ENCODE assay signal across 10 cellular contexts in genomic region chr15:73751896-73752816, GRCh38. TPM values are rescaled to one million over a fixed set of nuclear protein-coding genes. Genes with fewer than 3 reads are reported as not detected.
A peak's percentile ranks its signal among the peaks of the same experiment; 100 is the strongest.
DNase-seq lines count a peak whose midpoint lies in the region; ATAC-seq and TF ChIP-seq lines count a peak whose summit lies in the region.
"Had no signal": no experiment of that assay in that cellular context is flagged by ENCODE, and none has a peak within 500 bp of the region (broad histone marks: within the 10 kb centered on the region; RNA-seq: fewer than 3 reads in every experiment).

No MANE protein-coding gene starts in this region.

- ATAC-seq in HG03025 (IDR thresholded peaks at IDR 0.05; ENCODE audit: low FRiP score, unreplicated experiment) (no peak), HG03280 (IDR thresholded peaks at IDR 0.05; ENCODE audit: unreplicated experiment) (no peak)
- ATAC-seq: activated T-helper 17 cell treated with anti-CD3 and anti-CD28 coated beads, Interleukin-2, amount 50 U/mL, for 72 hours had no signal

- H3K9me2 ChIP-seq in MM.1S (replicated peaks; ENCODE audit: insufficient read depth, low read length): no peaks in the 10 kb centered on the region

- H3K27me3 ChIP-seq in kidney epithelial cell (ENCODE audit: control insufficient read depth, insufficient read depth, low read length) (peaks cover 57% of the 10 kb centered on the region), MM.1S (replicated peaks; ENCODE audit: insufficient read depth, low read length) (peaks cover 83% of the 10 kb centered on the region)

- no peak overlapping the region for H2AFZ ChIP-seq in MM.1S (ENCODE audit: low read length)

- H3K27ac ChIP-seq in HEK293 (ENCODE audit: extremely low read depth, low read depth, low read length) (peak overlapping the region; percentile 71; the same call in 1 of the 2 replicates), skin epidermis (peak overlapping the region in 9 of 21 experiments; percentile 6 to 75 (median 40)), MM.1S (ENCODE audit: low read length) (no peak overlapping the region)

- CTCF ChIA-PET in HEK293 (lab: Yijun Ruan, JAX): no interaction called here

- DNase-seq in choroid plexus epithelial cell (ENCODE audit: low read depth): no peak
- DNase-seq in kidney epithelial cell (ENCODE audit: low read depth): no peak
- no peak for DNase-seq in NCI-H526 treated with DMSO at 0.1 percent for 48 hours (lab: John Stamatoyannopoulos, UW)
- no peak for DNase-seq in MM.1S
- DNase-seq: SHP77 had no signal

- H3K4me3 ChIP-seq in HEK293 (ENCODE audit: low read depth, low read length) (peak overlapping the region; percentile 54), choroid plexus epithelial cell (ENCODE audit: low read depth, low read length) (peak overlapping the region; percentile 46), kidney epithelial cell (ENCODE audit: low read depth, low read length) (peak overlapping the region; percentile 28), skin epidermis (peak overlapping the region; percentile 38 to 57 (median 44)), MM.1S (ENCODE audit: low read length) (no peak overlapping the region)

- no peaks in the 10 kb centered on the region for H3K9me3 ChIP-seq in HEK293 (ENCODE audit: control insufficient read depth, insufficient read depth, low read depth, low read length)
- no peaks in the 10 kb centered on the region for H3K9me3 ChIP-seq in MM.1S (replicated peaks; ENCODE audit: insufficient read depth, low read length)

- H3K4me1 ChIP-seq in HEK293 (ENCODE audit: control insufficient read depth, insufficient read depth, low read length): peaks cover 3% of the 10 kb centered on the region
- no peaks in the 10 kb centered on the region for H3K4me1 ChIP-seq in MM.1S (ENCODE audit: low read length)

- no peak overlapping the region for H3K9ac ChIP-seq in MM.1S (ENCODE audit: low read length)

- H4K20me1 ChIP-seq in MM.1S (ENCODE audit: insufficient read depth, low read length): no peaks in the 10 kb centered on the region

- H3K4me2 ChIP-seq in MM.1S (ENCODE audit: low read depth, low read length): no peak overlapping the region

- no peaks in the 10 kb centered on the region for H3F3A ChIP-seq in MM.1S (ENCODE audit: insufficient read depth, low read length)

- POLR2A ChIA-PET in HEK293 (lab: Yijun Ruan, JAX): interaction anchor here (0.8 to 0.9 kb wide), 2 partner anchors 11 to 13 kb away, joined by 3 to 4 read pairs; no protein-coding TSS in a partner anchor

- H3K79me2 ChIP-seq in MM.1S (ENCODE audit: low read length): no peaks in the 10 kb centered on the region

- TF ChIP-seq CTCF in HEK293 (tag by site-specific recombination; IDR thresholded peaks at IDR 0.05) (no peak), choroid plexus epithelial cell (conservative IDR thresholded peaks at IDR 0.05; ENCODE audit: low read depth, low read length) (no peak), kidney epithelial cell (IDR thresholded peaks at IDR 0.05; ENCODE audit: insufficient read depth, low read length, poor library complexity, severe bottlenecking) (no peak), MM.1S (IDR thresholded peaks at IDR 0.05; ENCODE audit: low read length) (no peak)

- H3K36me3 ChIP-seq in HEK293 (ENCODE audit: control insufficient read depth in 2 of 2, insufficient read depth in 1 of 2, low read length in 2 of 2): peaks cover 0 to 10% of the 10 kb centered on the region in 2 experiments; a peak in 1 of 3 replicates
- no peaks in the 10 kb centered on the region for H3K36me3 ChIP-seq in kidney epithelial cell (ENCODE audit: control insufficient read depth, insufficient read depth, low read length)
- H3K36me3 ChIP-seq in MM.1S (replicated peaks; ENCODE audit: insufficient read depth, low read length): no peaks in the 10 kb centered on the region

TF ChIP-seq in HEK293, 187 proteins besides CTCF, POLR2A, EP300 and RAD21 (continues in another document):
- TF ChIP-seq ZNF664 (tag by site-specific recombination; IDR thresholded peaks at IDR 0.05) (no peak), YY1 (tag by site-specific recombination; IDR thresholded peaks at IDR 0.05) (no peak), EGR2 (tag by site-specific recombination; IDR thresholded peaks at IDR 0.05; ENCODE audit: low read depth) (0 out of 2 replicates have a peak, but pooled peaks have one; percentile 21), ZBTB7A (tag by site-specific recombination; IDR thresholded peaks at IDR 0.05; ENCODE audit: low read depth) (peak; percentile 76; the same call in 1 of the 2 replicates), ZNF391 (tag by site-specific recombination; IDR thresholded peaks at IDR 0.05; ENCODE audit: borderline replicate concordance, low read depth) (0 out of 2 replicates have a peak, but pooled peaks have one; percentile 32), ZSCAN23 (tag by site-specific recombination; IDR thresholded peaks at IDR 0.05) (no peak), ZNF248 (tag by site-specific recombination; IDR thresholded peaks at IDR 0.05) (no peak), ZNF76 (tag by site-specific recombination; IDR thresholded peaks at IDR 0.05; ENCODE audit: borderline replicate concordance, low read depth) (peak; percentile 69; the same call in 1 of the 2 replicates), ZNF785 (tag by site-specific recombination; IDR thresholded peaks at IDR 0.05) (no peak), ZNF404 (tag by site-specific recombination; IDR thresholded peaks at IDR 0.05) (no peak), ZFHX2 (tag by site-specific recombination; conservative IDR thresholded peaks at IDR 0.05) (peak; percentile 62), ELK4 (IDR thresholded peaks at IDR 0.05; ENCODE audit: borderline replicate concordance, low read depth, low read length) (no peak), ZNF354C (tag by site-specific recombination; IDR thresholded peaks at IDR 0.05; ENCODE audit: borderline replicate concordance, low read depth) (no peak), ZBTB8A (tag by site-specific recombination; IDR thresholded peaks at IDR 0.05) (peak; percentile 95), GLI2 (tag by site-specific recombination; IDR thresholded peaks at IDR 0.05; ENCODE audit: borderline replicate concordance, low read depth) (no peak), ZNF560 (tag by site-specific recombination; IDR thresholded peaks at IDR 0.05; ENCODE audit: borderline replicate concordance) (no peak)
- TF ChIP-seq, protein P1, sequence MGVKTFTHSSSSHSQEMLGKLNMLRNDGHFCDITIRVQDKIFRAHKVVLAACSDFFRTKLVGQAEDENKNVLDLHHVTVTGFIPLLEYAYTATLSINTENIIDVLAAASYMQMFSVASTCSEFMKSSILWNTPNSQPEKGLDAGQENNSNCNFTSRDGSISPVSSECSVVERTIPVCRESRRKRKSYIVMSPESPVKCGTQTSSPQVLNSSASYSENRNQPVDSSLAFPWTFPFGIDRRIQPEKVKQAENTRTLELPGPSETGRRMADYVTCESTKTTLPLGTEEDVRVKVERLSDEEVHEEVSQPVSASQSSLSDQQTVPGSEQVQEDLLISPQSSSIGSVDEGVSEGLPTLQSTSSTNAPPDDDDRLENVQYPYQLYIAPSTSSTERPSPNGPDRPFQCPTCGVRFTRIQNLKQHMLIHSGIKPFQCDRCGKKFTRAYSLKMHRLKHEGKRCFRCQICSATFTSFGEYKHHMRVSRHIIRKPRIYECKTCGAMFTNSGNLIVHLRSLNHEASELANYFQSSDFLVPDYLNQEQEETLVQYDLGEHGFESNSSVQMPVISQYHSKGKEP (tag by site-specific recombination; IDR thresholded peaks at IDR 0.05): no peak
- TF ChIP-seq, protein P2, sequence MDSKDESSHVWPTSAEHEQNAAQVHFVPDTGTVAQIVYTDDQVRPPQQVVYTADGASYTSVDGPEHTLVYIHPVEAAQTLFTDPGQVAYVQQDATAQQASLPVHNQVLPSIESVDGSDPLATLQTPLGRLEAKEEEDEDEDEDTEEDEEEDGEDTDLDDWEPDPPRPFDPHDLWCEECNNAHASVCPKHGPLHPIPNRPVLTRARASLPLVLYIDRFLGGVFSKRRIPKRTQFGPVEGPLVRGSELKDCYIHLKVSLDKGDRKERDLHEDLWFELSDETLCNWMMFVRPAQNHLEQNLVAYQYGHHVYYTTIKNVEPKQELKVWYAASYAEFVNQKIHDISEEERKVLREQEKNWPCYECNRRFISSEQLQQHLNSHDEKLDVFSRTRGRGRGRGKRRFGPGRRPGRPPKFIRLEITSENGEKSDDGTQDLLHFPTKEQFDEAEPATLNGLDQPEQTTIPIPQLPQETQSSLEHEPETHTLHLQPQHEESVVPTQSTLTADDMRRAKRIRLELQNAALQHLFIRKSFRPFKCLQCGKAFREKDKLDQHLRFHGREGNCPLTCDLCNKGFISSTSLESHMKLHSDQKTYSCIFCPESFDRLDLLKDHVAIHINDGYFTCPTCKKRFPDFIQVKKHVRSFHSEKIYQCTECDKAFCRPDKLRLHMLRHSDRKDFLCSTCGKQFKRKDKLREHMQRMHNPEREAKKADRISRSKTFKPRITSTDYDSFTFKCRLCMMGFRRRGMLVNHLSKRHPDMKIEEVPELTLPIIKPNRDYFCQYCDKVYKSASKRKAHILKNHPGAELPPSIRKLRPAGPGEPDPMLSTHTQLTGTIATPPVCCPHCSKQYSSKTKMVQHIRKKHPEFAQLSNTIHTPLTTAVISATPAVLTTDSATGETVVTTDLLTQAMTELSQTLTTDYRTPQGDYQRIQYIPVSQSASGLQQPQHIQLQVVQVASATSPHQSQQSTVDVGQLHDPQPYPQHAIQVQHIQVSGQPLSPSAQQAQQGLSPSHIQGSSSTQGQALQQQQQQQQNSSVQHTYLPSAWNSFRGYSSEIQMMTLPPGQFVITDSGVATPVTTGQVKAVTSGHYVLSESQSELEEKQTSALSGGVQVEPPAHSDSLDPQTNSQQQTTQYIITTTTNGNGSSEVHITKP (tag by site-specific recombination; IDR thresholded peaks at IDR 0.05): no peak

RNA-seq across cellular contexts. Expression of gene INSYN1, which starts 1.0 kb away (rescaled TPM):
- total RNA-seq in kidney epithelial cell: 1.3 and 3.1 TPM in 2 replicates
- total RNA-seq: activated T-helper 17 cell treated with anti-CD3 and anti-CD28 coated beads, Interleukin-2, amount 50 U/mL, for 72 hours had no signal
